ENCODE assay signal across 7 cellular contexts in genomic region chr9:133083688-133084087, GRCh38. TPM values are rescaled to one million over a fixed set of nuclear protein-coding genes. Genes with fewer than 3 reads are reported as not detected.
A peak's percentile ranks its signal among the peaks of the same experiment; 100 is the strongest.
DNase-seq lines count a peak whose midpoint lies in the region; ATAC-seq, FAIRE-seq and TF ChIP-seq lines count a peak whose summit lies in the region.
"Not testable (repeated sequence)": the region's sequence is repeated elsewhere in the genome, so short reads cannot be mapped to it uniquely, and the experiment has no call there.

No MANE protein-coding gene starts in this region.

- not testable (repeated sequence) for TF ChIP-seq POLR2A in K562 (conservative IDR thresholded peaks at IDR 0.05); HepG2 (IDR thresholded peaks at IDR 0.05; ENCODE audit: insufficient read depth in 1 of 2, low read depth in 2 of 2, low read length in 2 of 2)

- H3K36me3 Mint-ChIP-seq in chondrocyte (ENCODE audit: low read depth): not testable (repeated sequence)

- H3K4me3 Mint-ChIP-seq in chondrocyte (ENCODE audit: unreplicated experiment): not testable (repeated sequence)

- H3K27ac Mint-ChIP-seq in chondrocyte (ENCODE audit: unreplicated experiment): not testable (repeated sequence)

- H3K79me2 ChIP-seq in K562 (ENCODE audit: control insufficient read depth, insufficient read depth, low read length); HepG2 (ENCODE audit: insufficient read depth, low read length): not testable (repeated sequence)

- TF ChIP-seq CTCF in HEK293 (tag by site-specific recombination; IDR thresholded peaks at IDR 0.05); K562 (IDR thresholded peaks at IDR 0.05 in 2 of 3, conservative IDR thresholded peaks at IDR 0.05 in 1 of 3; ENCODE audit: insufficient read depth in 2 of 3, low read depth in 1 of 3, low read length in 3 of 3); chondrocyte (IDR thresholded peaks at IDR 0.05); foreskin keratinocyte (conservative IDR thresholded peaks at IDR 0.05); HepG2 (CRISPR knock-in tag; IDR thresholded peaks at IDR 0.05); pancreas (IDR thresholded peaks at IDR 0.05): not testable (repeated sequence)

- not testable (repeated sequence) for H3K27me3 Mint-ChIP-seq in chondrocyte (ENCODE audit: low read depth)

- H3K27me3 ChIP-seq in BLaER1, pancreas: not testable (repeated sequence)
- peaks cover 12 to 19% of the 10 kb centered on the region in 2 experiments for H3K27me3 ChIP-seq in K562 (ENCODE audit: control insufficient read depth in 2 of 2, insufficient read depth in 2 of 2, low read length in 2 of 2)
- H3K27me3 ChIP-seq in foreskin keratinocyte: peaks cover 12% of the 10 kb centered on the region
- peaks cover 0 to 12% of the 10 kb centered on the region in 2 experiments; a peak in 2 of 5 replicates for H3K27me3 ChIP-seq in HepG2 (ENCODE audit: control insufficient read depth in 1 of 2, insufficient read depth in 2 of 2, low read length in 2 of 2)

- not testable (repeated sequence) for FAIRE-seq in K562 (lab: Jason Lieb, UNC); HepG2 (lab: Jason Lieb, UNC); pancreas (lab: Jason Lieb, UNC)

- H3K9ac ChIP-seq in BLaER1; K562 (ENCODE audit: insufficient read depth in 1 of 2, low read depth in 2 of 2, low read length in 2 of 2); HepG2 (ENCODE audit: insufficient read depth, low read depth, low read length): not testable (repeated sequence)

- not testable (repeated sequence) for H3K9me3 ChIP-seq in BLaER1; HEK293 (ENCODE audit: control insufficient read depth, insufficient read depth, low read depth, low read length); K562 (replicated peaks; ENCODE audit: control insufficient read depth, insufficient read depth, low read depth, low read length); HepG2 (ENCODE audit: low read length); pancreas

- H3K9me3 Mint-ChIP-seq in chondrocyte (ENCODE audit: low read depth): not testable (repeated sequence)

- H3K4me3 ChIP-seq in BLaER1; HEK293 (ENCODE audit: low read depth, low read length); K562; HepG2 (replicated peaks in 1 of 3; ENCODE audit: insufficient read depth in 1 of 3, low read depth in 2 of 3, low read length in 3 of 3): not testable (repeated sequence)
- peak overlapping the region in 3 of 4 donors; percentile 16 to 35 (median 25) for H3K4me3 ChIP-seq in pancreas

- intact Hi-C loops in K562 (cut with micrococcal nuclease); HepG2 (cut with micrococcal nuclease; ENCODE audit: unreplicated experiment); pancreas (cut with DNase I): not testable (repeated sequence)

- not testable (repeated sequence) for H2AFZ ChIP-seq in K562 (ENCODE audit: low read depth, low read length); HepG2 (ENCODE audit: low read length)

- H3K4me1 Mint-ChIP-seq in chondrocyte (ENCODE audit: low read depth): not testable (repeated sequence)

- H3K9me1 ChIP-seq in K562 (ENCODE audit: control insufficient read depth, insufficient read depth, low read length): not testable (repeated sequence)

- not testable (repeated sequence) for H4K20me1 ChIP-seq in BLaER1; K562 (replicated peaks; ENCODE audit: control insufficient read depth, insufficient read depth, low read length); HepG2 (ENCODE audit: insufficient read depth, low read length)

- POLR2A ChIA-PET in HEK293 (lab: Yijun Ruan, JAX); K562 (lab: Yijun Ruan, JAX); HepG2 (lab: Yijun Ruan, JAX): not testable (repeated sequence)

- CTCF ChIA-PET in HEK293 (lab: Yijun Ruan, JAX): interaction anchor here (0.7 kb wide), 1 partner anchor 24 kb away, joined by 3 read pairs; no protein-coding TSS in a partner anchor
- CTCF ChIA-PET in K562 (lab: Yijun Ruan, JAX; ENCODE audit: low intra/inter-chr PET ratio); HepG2 (lab: Yijun Ruan, JAX; ENCODE audit: low intra/inter-chr PET ratio, low total read pairs): not testable (repeated sequence)

- TF ChIP-seq EP300 in K562 (IDR thresholded peaks at IDR 0.05; ENCODE audit: low read length); HepG2 (IDR thresholded peaks at IDR 0.05; ENCODE audit: low read depth in 2 of 2, low read length in 2 of 2); HepG2 (CRISPR knock-in tag; IDR thresholded peaks at IDR 0.05; ENCODE audit: borderline replicate concordance): not testable (repeated sequence)

- WGBS in K562 (ENCODE audit: insufficient coverage, low coverage, missing lambda C conversion rate): 20% methylated on average over 3 of the region's 9 CpGs
- no CpG with 5 or more reads among the region's 9 CpGs for WGBS in HepG2 (ENCODE audit: low lambda C conversion rate)
- 25 to 36% methylated on average over 6 to 9 of the region's 9 CpGs for whole genome bisulfite sequencing in pancreas, 2 donors

- not testable (repeated sequence) for BruUV-seq in K562 (replicated peaks; lab: Mats Ljungman, UMichigan); HepG2 (replicated peaks; lab: Mats Ljungman, UMichigan)

- 0 out of 3 replicates have a peak, but pooled peaks have one; percentile 15 for ATAC-seq in K562
- ATAC-seq in foreskin keratinocyte: peak; percentile 52
- peak; percentile 12; the same call in 1 of the 3 replicates for ATAC-seq in HepG2
- peak in 1 of 4 donors; percentile 0 for ATAC-seq in pancreas

- not testable (repeated sequence) for H3K36me3 ChIP-seq in BLaER1; HEK293 (ENCODE audit: control insufficient read depth in 2 of 2, insufficient read depth in 1 of 2, low read length in 2 of 2); K562 (ENCODE audit: control insufficient read depth, insufficient read depth, low read length); HepG2 (replicated peaks in 1 of 2; ENCODE audit: control insufficient read depth in 1 of 2, insufficient read depth in 2 of 2, low read length in 2 of 2); pancreas

- peak overlapping the region; percentile 55; the same call in 1 of the 2 replicates for H3K4me2 ChIP-seq in BLaER1
- not testable (repeated sequence) for H3K4me2 ChIP-seq in K562 (ENCODE audit: insufficient read depth, low read length); HepG2 (ENCODE audit: low read depth, low read length)

- not testable (repeated sequence) for DNase-seq in K562 (ENCODE audit: extremely low read depth in 1 of 4, low spot score in 3 of 4); foreskin keratinocyte; HepG2 (ENCODE audit: low spot score)
- peak; percentile 58 for DNase-seq in chondrocyte (ENCODE audit: low spot score)
- peak in 4 of 6 donors; percentile 53 to 82 (median 57) for DNase-seq in pancreas

- not testable (repeated sequence) for TF ChIP-seq RAD21 in K562 (CRISPR knock-in tag; conservative IDR thresholded peaks at IDR 0.05 in 1 of 2, IDR thresholded peaks at IDR 0.05 in 1 of 2); HepG2 (CRISPR knock-in tag; IDR thresholded peaks at IDR 0.05)

- in situ Hi-C loops in K562 (cut with MboI); HepG2 (cut with HindIII; ENCODE audit: extremely low pct_ligation_motif_present, low pct_unique_long_range_greater_than_20kb): not testable (repeated sequence)

- not testable (repeated sequence) for H3K27ac ChIP-seq in BLaER1; HEK293 (ENCODE audit: extremely low read depth, low read depth, low read length); K562 (ENCODE audit: extremely low read depth, low read depth, low read length); foreskin keratinocyte; HepG2 (ENCODE audit: extremely low read length, insufficient read depth, low read length)
- H3K27ac ChIP-seq in pancreas: peak overlapping the region in 1 of 4 donors; percentile 38

- H3K4me1 ChIP-seq in BLaER1: peaks cover 46% of the 10 kb centered on the region
- H3K4me1 ChIP-seq in HEK293 (ENCODE audit: control insufficient read depth, insufficient read depth, low read length); K562 (replicated peaks in 1 of 2; ENCODE audit: control insufficient read depth in 2 of 2, insufficient read depth in 2 of 2, low read length in 2 of 2); foreskin keratinocyte; pancreas: not testable (repeated sequence)
- peaks cover 20% of the 10 kb centered on the region for H3K4me1 ChIP-seq in HepG2 (ENCODE audit: insufficient read depth, low read length)

RNA-seq across cellular contexts. Expression of gene CEL, which starts 21.9 kb away (rescaled TPM):
- total RNA-seq in K562 (2011; cell fraction: chromatin; rRNA removed; ENCODE audit: low replicate concordance): 2.0 and 6.1 TPM in 2 replicates
- total RNA-seq in K562 (2011; cell fraction: nucleolus; rRNA removed): 2.8 and 3.8 TPM in 2 replicates
- total RNA-seq in K562 (2011; cell fraction: nucleoplasm; rRNA removed): 2.3 TPM in 2 replicates
- total RNA-seq in K562 (2014; rRNA removed) (0.09 and 0.45 TPM in 2 replicates), K562 (2014; rRNA removed; fragmentation: Illumina TruSeq; extraction: Trizol) (0.15 and 0.16 TPM in 2 replicates), K562 (2015; rRNA removed; fragmentation: Illumina TruSeq; extraction: Trizol) (0.51 and 0.53 TPM in 2 replicates), K562 (2021) (3.0 and 4.0 TPM in 2 replicates), chondrocyte (0.87 to 1.5 TPM (median 1.1 TPM) in 3 replicates), foreskin keratinocyte (0.34 and 0.67 TPM in 2 replicates), HepG2 (2016; rRNA removed; fragmentation: Illumina TruSeq; extraction: Trizol) (0.62 and 1.5 TPM in 2 replicates), pancreas (over 10,000 TPM; 11,290 to 24,413 (median 19,239) TPM)
- polyA plus RNA-seq in K562 (2011; rRNA removed) (0.46 and 0.65 TPM in 2 replicates), K562 (2014; fragmentation: Illumina TruSeq; extraction: Trizol) (0.62 and 0.91 TPM in 2 replicates), K562 (2014; fragmentation: Nextera tagmentation; extraction: Ambion mirVana) (not detected), K562 (2014; rRNA removed) (0.57 and 0.77 TPM in 2 replicates), foreskin keratinocyte (0.44 and 0.70 TPM in 2 replicates), HepG2 (2011; rRNA removed) (0.63 and 0.81 TPM in 2 replicates), pancreas (1,000 to 10,000 TPM; 2,560 to 4,565 TPM)
- polyA plus RNA-seq in K562 (2011; cell fraction: cytosol; rRNA removed): 0.32 and 0.43 TPM in 2 replicates
- polyA plus RNA-seq in K562 (2011; cell fraction: nucleus; rRNA removed): 2.8 and 6.2 TPM in 2 replicates
- 0.77 and 2.3 TPM in 2 replicates for polyA plus RNA-seq in K562 (2012)
- 0.14 and 0.21 TPM in 2 replicates for polyA minus RNA-seq in K562 (2011; rRNA and poly(A)+ RNA removed)
- polyA minus RNA-seq in K562 (2011; cell fraction: cytosol; rRNA and poly(A)+ RNA removed): not detected in 2 replicates
- 0.54 and 0.89 TPM in 2 replicates for polyA minus RNA-seq in K562 (2011; cell fraction: nucleus; rRNA and poly(A)+ RNA removed)
- total RNA-seq in HepG2 (2016; cell fraction: cytosol; rRNA removed; fragmentation: Illumina TruSeq; extraction: Trizol; ENCODE audit: low read depth): 0.35 and 0.40 TPM in 2 replicates
- 0.55 and 1.2 TPM in 2 replicates for total RNA-seq in HepG2 (2016; cell fraction: insoluble cytoplasmic fraction; rRNA removed; fragmentation: Illumina TruSeq; extraction: Trizol)
- 0.83 and 1.2 TPM in 2 replicates for total RNA-seq in HepG2 (2016; cell fraction: membrane; rRNA removed; fragmentation: Illumina TruSeq; extraction: Trizol)
- total RNA-seq in HepG2 (2016; cell fraction: nucleus; rRNA removed; fragmentation: Illumina TruSeq; extraction: Trizol): 1.6 and 1.7 TPM in 2 replicates
- polyA plus RNA-seq in HepG2 (2011; cell fraction: cytosol; rRNA removed): 0.19 and 0.34 TPM in 2 replicates
- 5.0 and 7.7 TPM in 2 replicates for polyA plus RNA-seq in HepG2 (2011; cell fraction: nucleus; rRNA removed)
- 1.2 and 1.6 TPM in 2 replicates for polyA plus RNA-seq in HepG2 (2012)
- polyA plus RNA-seq in HepG2 (2016; cell fraction: cytosol; fragmentation: Illumina TruSeq; extraction: Trizol; ENCODE audit: low read depth): 1.0 and 1.1 TPM in 2 replicates
- 1.5 and 2.0 TPM in 2 replicates for polyA plus RNA-seq in HepG2 (2016; cell fraction: insoluble cytoplasmic fraction; fragmentation: Illumina TruSeq; extraction: Trizol; ENCODE audit: low read depth)
- 1.9 TPM in 2 replicates for polyA plus RNA-seq in HepG2 (2016; cell fraction: membrane; fragmentation: Illumina TruSeq; extraction: Trizol; ENCODE audit: low read depth)
- polyA plus RNA-seq in HepG2 (2016; cell fraction: nucleus; fragmentation: Illumina TruSeq; extraction: Trizol; ENCODE audit: insufficient read depth, low read depth): 7.7 and 8.2 TPM in 2 replicates
- 0.70 TPM in 1 of 2 replicates, not detected in the other for polyA minus RNA-seq in HepG2 (2011; rRNA and poly(A)+ RNA removed; ENCODE audit: low replicate concordance)
- not detected in 2 replicates for polyA minus RNA-seq in HepG2 (2011; cell fraction: cytosol; rRNA and poly(A)+ RNA removed)
- polyA minus RNA-seq in HepG2 (2011; cell fraction: nucleus; rRNA and poly(A)+ RNA removed): 0.50 and 1.2 TPM in 2 replicates

RNA-seq across cellular contexts. Expression of gene RALGDS, which starts 37.4 kb away (rescaled TPM):
- total RNA-seq in K562 (2011; cell fraction: chromatin; rRNA removed; ENCODE audit: low replicate concordance): 62.0 and 176 TPM in 2 replicates
- total RNA-seq in K562 (2011; cell fraction: nucleolus; rRNA removed): 78.8 and 97.7 TPM in 2 replicates
- 55.4 and 58.4 TPM in 2 replicates for total RNA-seq in K562 (2011; cell fraction: nucleoplasm; rRNA removed)
- total RNA-seq in K562 (2014; rRNA removed): 27.1 and 36.2 TPM in 2 replicates
- 9.4 and 12.0 TPM in 2 replicates for total RNA-seq in K562 (2014; rRNA removed; fragmentation: Illumina TruSeq; extraction: Trizol)
- total RNA-seq in K562 (2015; rRNA removed; fragmentation: Illumina TruSeq; extraction: Trizol): 25.8 and 25.9 TPM in 2 replicates
- total RNA-seq in K562 (2021): 28.6 and 37.3 TPM in 2 replicates
- 40.3 and 45.9 TPM in 2 replicates for polyA plus RNA-seq in K562 (2011; rRNA removed)
- polyA plus RNA-seq in K562 (2011; cell fraction: cytosol; rRNA removed): 34.7 and 62.2 TPM in 2 replicates
- 170 and 326 TPM in 2 replicates for polyA plus RNA-seq in K562 (2011; cell fraction: nucleus; rRNA removed)
- 26.3 and 47.2 TPM in 2 replicates for polyA plus RNA-seq in K562 (2012)
- polyA plus RNA-seq in K562 (2014; fragmentation: Illumina TruSeq; extraction: Trizol): 28.7 and 34.9 TPM in 2 replicates
- polyA plus RNA-seq in K562 (2014; fragmentation: Nextera tagmentation; extraction: Ambion mirVana): 1 to 10 TPM in 1 of 2 experiments, under 1 TPM in 1; 0.75 to 2.4 TPM
- 39.5 and 43.3 TPM in 2 replicates for polyA plus RNA-seq in K562 (2014; rRNA removed)
- 12.0 and 17.4 TPM in 2 replicates for polyA minus RNA-seq in K562 (2011; rRNA and poly(A)+ RNA removed)
- polyA minus RNA-seq in K562 (2011; cell fraction: cytosol; rRNA and poly(A)+ RNA removed): 13.6 and 18.5 TPM in 2 replicates
- polyA minus RNA-seq in K562 (2011; cell fraction: nucleus; rRNA and poly(A)+ RNA removed): 30.2 and 36.5 TPM in 2 replicates
- 16.1 to 19.0 TPM (median 17.5 TPM) in 3 replicates for total RNA-seq in chondrocyte
- total RNA-seq in foreskin keratinocyte: 15.9 and 18.0 TPM in 2 replicates
- 11.9 and 12.7 TPM in 2 replicates for polyA plus RNA-seq in foreskin keratinocyte
- 8.8 and 12.9 TPM in 2 replicates for total RNA-seq in HepG2 (2016; rRNA removed; fragmentation: Illumina TruSeq; extraction: Trizol)
- total RNA-seq in HepG2 (2016; cell fraction: cytosol; rRNA removed; fragmentation: Illumina TruSeq; extraction: Trizol; ENCODE audit: low read depth): 4.2 and 5.7 TPM in 2 replicates
- total RNA-seq in HepG2 (2016; cell fraction: insoluble cytoplasmic fraction; rRNA removed; fragmentation: Illumina TruSeq; extraction: Trizol): 7.3 and 12.1 TPM in 2 replicates
- 15.5 and 15.7 TPM in 2 replicates for total RNA-seq in HepG2 (2016; cell fraction: membrane; rRNA removed; fragmentation: Illumina TruSeq; extraction: Trizol)
- 10.4 and 11.0 TPM in 2 replicates for total RNA-seq in HepG2 (2016; cell fraction: nucleus; rRNA removed; fragmentation: Illumina TruSeq; extraction: Trizol)
- polyA plus RNA-seq in HepG2 (2011; rRNA removed): 25.5 and 28.8 TPM in 2 replicates
- polyA plus RNA-seq in HepG2 (2011; cell fraction: cytosol; rRNA removed): 14.9 and 17.8 TPM in 2 replicates
- polyA plus RNA-seq in HepG2 (2011; cell fraction: nucleus; rRNA removed): 104 and 131 TPM in 2 replicates
- 12.0 and 15.7 TPM in 2 replicates for polyA plus RNA-seq in HepG2 (2012)
- 4.1 and 4.2 TPM in 2 replicates for polyA plus RNA-seq in HepG2 (2016; cell fraction: cytosol; fragmentation: Illumina TruSeq; extraction: Trizol; ENCODE audit: low read depth)
- 8.9 and 12.0 TPM in 2 replicates for polyA plus RNA-seq in HepG2 (2016; cell fraction: insoluble cytoplasmic fraction; fragmentation: Illumina TruSeq; extraction: Trizol; ENCODE audit: low read depth)
- polyA plus RNA-seq in HepG2 (2016; cell fraction: membrane; fragmentation: Illumina TruSeq; extraction: Trizol; ENCODE audit: low read depth): 11.6 and 12.4 TPM in 2 replicates
- polyA plus RNA-seq in HepG2 (2016; cell fraction: nucleus; fragmentation: Illumina TruSeq; extraction: Trizol; ENCODE audit: insufficient read depth, low read depth): 28.7 and 31.3 TPM in 2 replicates
- polyA minus RNA-seq in HepG2 (2011; rRNA and poly(A)+ RNA removed; ENCODE audit: low replicate concordance): 20.8 and 24.6 TPM in 2 replicates
- polyA minus RNA-seq in HepG2 (2011; cell fraction: cytosol; rRNA and poly(A)+ RNA removed): 4.8 and 5.6 TPM in 2 replicates
- polyA minus RNA-seq in HepG2 (2011; cell fraction: nucleus; rRNA and poly(A)+ RNA removed): 17.0 and 17.4 TPM in 2 replicates
- total RNA-seq in pancreas: 10 to 100 TPM; 16.1 to 31.9 (median 20.3) TPM
- polyA plus RNA-seq in pancreas: 10 to 100 TPM; 56.0 to 69.7 TPM

RNA-seq across cellular contexts. Expression of gene GTF3C5, which starts 52.9 kb away (rescaled TPM):
- 66.1 and 166 TPM in 2 replicates for total RNA-seq in K562 (2011; cell fraction: chromatin; rRNA removed; ENCODE audit: low replicate concordance)
- total RNA-seq in K562 (2011; cell fraction: nucleolus; rRNA removed): 99.4 and 113 TPM in 2 replicates
- 67.0 and 84.1 TPM in 2 replicates for total RNA-seq in K562 (2011; cell fraction: nucleoplasm; rRNA removed)
- total RNA-seq in K562 (2014; rRNA removed): 118 and 134 TPM in 2 replicates
- total RNA-seq in K562 (2014; rRNA removed; fragmentation: Illumina TruSeq; extraction: Trizol): 43.2 and 58.5 TPM in 2 replicates
- total RNA-seq in K562 (2015; rRNA removed; fragmentation: Illumina TruSeq; extraction: Trizol): 80.7 and 83.7 TPM in 2 replicates
- total RNA-seq in K562 (2021): 106 and 110 TPM in 2 replicates
- 80.2 TPM in 2 replicates for polyA plus RNA-seq in K562 (2011; rRNA removed)
- polyA plus RNA-seq in K562 (2011; cell fraction: cytosol; rRNA removed): 88.7 and 143 TPM in 2 replicates
- 254 and 348 TPM in 2 replicates for polyA plus RNA-seq in K562 (2011; cell fraction: nucleus; rRNA removed)
- 75.0 and 82.6 TPM in 2 replicates for polyA plus RNA-seq in K562 (2012)
- 105 and 107 TPM in 2 replicates for polyA plus RNA-seq in K562 (2014; fragmentation: Illumina TruSeq; extraction: Trizol)
- 1 to 10 TPM; 3.8 to 8.4 TPM for polyA plus RNA-seq in K562 (2014; fragmentation: Nextera tagmentation; extraction: Ambion mirVana)
- polyA plus RNA-seq in K562 (2014; rRNA removed): 95.1 and 107 TPM in 2 replicates
- 52.2 and 85.8 TPM in 2 replicates for polyA minus RNA-seq in K562 (2011; rRNA and poly(A)+ RNA removed)
- 57.6 and 64.2 TPM in 2 replicates for polyA minus RNA-seq in K562 (2011; cell fraction: cytosol; rRNA and poly(A)+ RNA removed)
- 59.4 and 67.3 TPM in 2 replicates for polyA minus RNA-seq in K562 (2011; cell fraction: nucleus; rRNA and poly(A)+ RNA removed)
- total RNA-seq in chondrocyte: 36.5 to 46.3 TPM (median 38.5 TPM) in 3 replicates
- total RNA-seq in foreskin keratinocyte: 61.0 and 66.3 TPM in 2 replicates
- 59.5 and 66.5 TPM in 2 replicates for polyA plus RNA-seq in foreskin keratinocyte
- total RNA-seq in HepG2 (2016; rRNA removed; fragmentation: Illumina TruSeq; extraction: Trizol): 43.4 and 66.9 TPM in 2 replicates
- 11.7 and 12.3 TPM in 2 replicates for total RNA-seq in HepG2 (2016; cell fraction: cytosol; rRNA removed; fragmentation: Illumina TruSeq; extraction: Trizol; ENCODE audit: low read depth)
- total RNA-seq in HepG2 (2016; cell fraction: insoluble cytoplasmic fraction; rRNA removed; fragmentation: Illumina TruSeq; extraction: Trizol): 37.9 and 65.5 TPM in 2 replicates
- total RNA-seq in HepG2 (2016; cell fraction: membrane; rRNA removed; fragmentation: Illumina TruSeq; extraction: Trizol): 20.2 and 20.6 TPM in 2 replicates
- 76.0 and 76.7 TPM in 2 replicates for total RNA-seq in HepG2 (2016; cell fraction: nucleus; rRNA removed; fragmentation: Illumina TruSeq; extraction: Trizol)
- polyA plus RNA-seq in HepG2 (2011; rRNA removed): 92.6 and 110 TPM in 2 replicates
- polyA plus RNA-seq in HepG2 (2011; cell fraction: cytosol; rRNA removed): 46.1 and 57.8 TPM in 2 replicates
- polyA plus RNA-seq in HepG2 (2011; cell fraction: nucleus; rRNA removed): 477 and 487 TPM in 2 replicates
- polyA plus RNA-seq in HepG2 (2012): 45.0 and 56.0 TPM in 2 replicates
- 5.5 and 5.8 TPM in 2 replicates for polyA plus RNA-seq in HepG2 (2016; cell fraction: cytosol; fragmentation: Illumina TruSeq; extraction: Trizol; ENCODE audit: low read depth)
- polyA plus RNA-seq in HepG2 (2016; cell fraction: insoluble cytoplasmic fraction; fragmentation: Illumina TruSeq; extraction: Trizol; ENCODE audit: low read depth): 45.6 and 51.5 TPM in 2 replicates
- 13.2 and 13.8 TPM in 2 replicates for polyA plus RNA-seq in HepG2 (2016; cell fraction: membrane; fragmentation: Illumina TruSeq; extraction: Trizol; ENCODE audit: low read depth)
- polyA plus RNA-seq in HepG2 (2016; cell fraction: nucleus; fragmentation: Illumina TruSeq; extraction: Trizol; ENCODE audit: insufficient read depth, low read depth): 196 and 212 TPM in 2 replicates
- polyA minus RNA-seq in HepG2 (2011; rRNA and poly(A)+ RNA removed; ENCODE audit: low replicate concordance): 27.9 and 79.3 TPM in 2 replicates
- 24.3 and 26.7 TPM in 2 replicates for polyA minus RNA-seq in HepG2 (2011; cell fraction: cytosol; rRNA and poly(A)+ RNA removed)
- polyA minus RNA-seq in HepG2 (2011; cell fraction: nucleus; rRNA and poly(A)+ RNA removed): 98.5 and 99.1 TPM in 2 replicates
- total RNA-seq in pancreas: 10 to 100 TPM; 17.4 to 33.0 (median 23.2) TPM
- polyA plus RNA-seq in pancreas: 10 to 100 TPM; 67.2 to 68.5 TPM

Comparison
In these comparisons a context has a peak if more than half of its experiments do, and no peak if none do; other contexts are left out.
1. RNA of gene CEL, which starts 21.9 kb away (total RNA-seq): 11,290 to 24,413 TPM in pancreas; 0.35 to 1.7 TPM in HepG2, 0.87 to 1.5 TPM in chondrocyte, 0.34 to 0.67 TPM in foreskin keratinocyte and 0.09 to 6.1 TPM in K562; every median in the first group is over 1,000 times any median in the second.